8 cellular contexts compared by ENCODE assay signal in the genomic region with DNA sequence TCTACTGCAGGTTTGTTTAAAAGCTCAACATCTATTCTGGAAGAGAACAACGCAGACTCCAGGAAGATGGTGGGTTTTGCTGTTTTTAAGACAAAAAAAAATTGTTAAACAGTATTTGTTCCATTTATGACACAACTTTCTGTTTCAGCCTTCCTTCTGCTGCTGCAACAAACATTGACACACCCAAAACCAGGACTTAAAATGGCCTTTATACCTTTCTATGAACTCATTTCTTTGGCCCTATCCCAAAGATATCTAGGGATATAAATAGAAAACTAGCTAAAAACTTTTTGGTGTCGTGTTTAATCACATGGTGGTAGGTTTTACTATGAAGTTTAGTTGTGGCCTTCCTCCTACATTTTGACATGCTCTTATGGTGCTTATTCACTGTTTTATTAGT. TPM values are rescaled to one million over a fixed set of nuclear protein-coding genes. Genes with fewer than 3 reads are reported as not detected.
DNase-seq lines count a peak whose midpoint lies in the region; ATAC-seq and TF ChIP-seq lines count a peak whose summit lies in the region.

No MANE protein-coding gene starts in this region.

- no peaks in the 10 kb centered on the region for H3K36me3 ChIP-seq in iPS-15b (ENCODE audit: control insufficient read depth, insufficient read depth, low read length)
- no peaks in the 10 kb centered on the region for H3K36me3 ChIP-seq in urinary bladder (ENCODE audit: insufficient read depth)

- no peaks in the 10 kb centered on the region for H3K9me3 ChIP-seq in iPS-15b (ENCODE audit: control insufficient read depth, insufficient read depth, low read length)

- H3K27me3 ChIP-seq in iPS-15b (ENCODE audit: control insufficient read depth, insufficient read depth, low read length), result no peaks in the 10 kb centered on the region

- ATAC-seq in GM21576 (IDR thresholded peaks at IDR 0.05; ENCODE audit: unreplicated experiment), result peak; percentile 30

- H3K4me1 ChIP-seq in iPS-15b (ENCODE audit: control insufficient read depth, insufficient read depth, low read length) (peaks cover 20% of the 10 kb centered on the region), urinary bladder (ENCODE audit: insufficient read depth) (no peaks in the 10 kb centered on the region)

- DNase-seq in OCI-M1 (lab: John Stamatoyannopoulos, UW), result peak; percentile 46
- no peak for DNase-seq in NCI-H2196 treated with DMSO at 0.1 percent for 48 hours (lab: John Stamatoyannopoulos, UW; ENCODE audit: unreplicated experiment)
- no peak for DNase-seq in activated CD4-positive, alpha-beta T cell treated with anti-CD3 and anti-CD28 coated beads for 4 hours
- no peak for DNase-seq in stimulated activated CD4-positive, alpha-beta T cell treated with anti-CD3 and anti-CD28 coated beads, Interleukin-4, amount 100 ng/mL, for 4 hours

- no peak for TF ChIP-seq CTCF in C4-2B (conservative IDR thresholded peaks at IDR 0.05)

- peak overlapping the region; percentile 97 for H3K27ac ChIP-seq in C4-2B
- peak overlapping the region; percentile 71 for H3K27ac ChIP-seq in urinary bladder (ENCODE audit: low read depth)

- H3K4me3 ChIP-seq in iPS-15b (ENCODE audit: low read depth, low read length), result peak overlapping the region; percentile 86
- no peak overlapping the region for H3K4me3 ChIP-seq in urinary bladder (ENCODE audit: low read depth, low read length)

- peak overlapping the region; percentile 89 for H3K9ac ChIP-seq in iPS-15b (ENCODE audit: low read depth, low read length)

- 55% methylated on average over 2 of the region's 2 CpGs for WGBS in urinary bladder

RNA-seq across cellular contexts. Expression of gene GALNT3, which starts 1.0 kb away (rescaled TPM):
- total RNA-seq in urinary bladder, result 14.0 TPM
- polyA plus RNA-seq in urinary bladder, result 3.2 TPM
